In genomic region chr20:32585519-32586127, GRCh38 we compare ENCODE assay signal across 1 cellular context.
A peak's percentile ranks its signal among the peaks of the same experiment; 100 is the strongest.
TF ChIP-seq lines count a peak whose summit lies in the region.

No MANE protein-coding gene starts in this region.

TF ChIP-seq in HepG2, 621 proteins besides CTCF, POLR2A, EP300 and RAD21 (continued from another document and continues in another):
- TF ChIP-seq ZBTB33 (CRISPR knock-in tag; IDR thresholded peaks at IDR 0.05), result no peak
- no peak for TF ChIP-seq IRF1 (CRISPR knock-in tag; IDR thresholded peaks at IDR 0.05; ENCODE audit: low read depth)
- TF ChIP-seq YY1 (IDR thresholded peaks at IDR 0.05; ENCODE audit: insufficient read depth, insufficient replicate concordance, low read depth, low read length), result no peak
- 0 out of 2 replicates have a peak, but pooled peaks have one; percentile 41 for TF ChIP-seq TBX2 (CRISPR knock-in tag; IDR thresholded peaks at IDR 0.05; ENCODE audit: borderline replicate concordance)
- TF ChIP-seq SIN3A (IDR thresholded peaks at IDR 0.05; ENCODE audit: borderline replicate concordance, low read depth, low read length), result no peak
- no peak for TF ChIP-seq TIGD3 (CRISPR knock-in tag; IDR thresholded peaks at IDR 0.05; ENCODE audit: borderline replicate concordance)
- no peak for TF ChIP-seq ZNF530 (CRISPR knock-in tag; IDR thresholded peaks at IDR 0.05; ENCODE audit: low read depth)
- TF ChIP-seq ETS1 (CRISPR knock-in tag; IDR thresholded peaks at IDR 0.05), result no peak
- TF ChIP-seq ZBTB38 (CRISPR knock-in tag; IDR thresholded peaks at IDR 0.05), result no peak
- TF ChIP-seq TCF7L2 (IDR thresholded peaks at IDR 0.05; ENCODE audit: low read depth, low read length), result no peak
- TF ChIP-seq MIXL1 (CRISPR knock-in tag; IDR thresholded peaks at IDR 0.05), result no peak
- no peak for TF ChIP-seq ZKSCAN8 (CRISPR knock-in tag; IDR thresholded peaks at IDR 0.05; ENCODE audit: borderline replicate concordance)
- TF ChIP-seq ZNF329 (CRISPR knock-in tag; IDR thresholded peaks at IDR 0.05; ENCODE audit: low read depth), result no peak
- no peak for TF ChIP-seq FOXJ3 (CRISPR knock-in tag; IDR thresholded peaks at IDR 0.05; ENCODE audit: borderline replicate concordance)
- no peak for TF ChIP-seq MYNN (CRISPR knock-in tag; IDR thresholded peaks at IDR 0.05; ENCODE audit: low read depth)
- TF ChIP-seq ZNF670 (CRISPR knock-in tag; IDR thresholded peaks at IDR 0.05; ENCODE audit: borderline replicate concordance), result no peak
- 0 out of 2 replicates have a peak, but pooled peaks have one; percentile 61 for TF ChIP-seq ZNF766 (CRISPR knock-in tag; IDR thresholded peaks at IDR 0.05; ENCODE audit: borderline replicate concordance)
- no peak for TF ChIP-seq SKI (IDR thresholded peaks at IDR 0.05; ENCODE audit: partially characterized antibody)
- TF ChIP-seq SIX4 (CRISPR knock-in tag; IDR thresholded peaks at IDR 0.05), result no peak
- TF ChIP-seq ZNF501 (CRISPR knock-in tag; IDR thresholded peaks at IDR 0.05), result no peak
- no peak for TF ChIP-seq ZBTB42 (CRISPR knock-in tag; IDR thresholded peaks at IDR 0.05)
- TF ChIP-seq AKNA (CRISPR knock-in tag; IDR thresholded peaks at IDR 0.05; ENCODE audit: borderline replicate concordance), result no peak
- TF ChIP-seq ZNF850 (CRISPR knock-in tag; conservative IDR thresholded peaks at IDR 0.05), result no peak
- no peak for TF ChIP-seq SMAD9 (CRISPR knock-in tag; IDR thresholded peaks at IDR 0.05)
- TF ChIP-seq PCBP1 (IDR thresholded peaks at IDR 0.05; ENCODE audit: borderline replicate concordance, low read depth, low read length), result peak; percentile 72; the same call in 1 of the 2 replicates
- TF ChIP-seq ZNF160 (CRISPR knock-in tag; IDR thresholded peaks at IDR 0.05), result no peak
- no peak for TF ChIP-seq MYPOP (CRISPR knock-in tag; IDR thresholded peaks at IDR 0.05)
- TF ChIP-seq RORA (CRISPR knock-in tag; IDR thresholded peaks at IDR 0.05), result no peak
- TF ChIP-seq TFDP1 (CRISPR knock-in tag; IDR thresholded peaks at IDR 0.05; ENCODE audit: borderline replicate concordance), result no peak
- TF ChIP-seq CC2D1A (CRISPR knock-in tag; IDR thresholded peaks at IDR 0.05), result no peak
- TF ChIP-seq MEIS2 (CRISPR knock-in tag; IDR thresholded peaks at IDR 0.05), result 0 out of 2 replicates have a peak, but pooled peaks have one; percentile 22
- no peak for TF ChIP-seq ZNF253 (CRISPR knock-in tag; IDR thresholded peaks at IDR 0.05; ENCODE audit: borderline replicate concordance)
- no peak for TF ChIP-seq FOXP1 (IDR thresholded peaks at IDR 0.05)
- TF ChIP-seq FOXP1 (CRISPR knock-in tag; IDR thresholded peaks at IDR 0.05), result no peak
- TF ChIP-seq MED1 (CRISPR knock-in tag; IDR thresholded peaks at IDR 0.05), result 0 out of 2 replicates have a peak, but pooled peaks have one; percentile 27
- TF ChIP-seq ZNF225 (CRISPR knock-in tag; IDR thresholded peaks at IDR 0.05), result no peak; the same call in 1 of the 2 replicates
- no peak for TF ChIP-seq NKX3-1 (CRISPR knock-in tag; IDR thresholded peaks at IDR 0.05)
- no peak for TF ChIP-seq ZNF143 (CRISPR knock-in tag; IDR thresholded peaks at IDR 0.05)
- no peak for TF ChIP-seq AHR (CRISPR knock-in tag; IDR thresholded peaks at IDR 0.05)
- TF ChIP-seq EZH2 (conservative IDR thresholded peaks at IDR 0.05; ENCODE audit: low read depth, low read length), result peak; percentile 70; the same call in 1 of the 2 replicates
- TF ChIP-seq ZFY (CRISPR knock-in tag; IDR thresholded peaks at IDR 0.05), result no peak
- no peak for TF ChIP-seq KAT7 (CRISPR knock-in tag; IDR thresholded peaks at IDR 0.05; ENCODE audit: borderline replicate concordance)
- no peak for TF ChIP-seq HIVEP1 (CRISPR knock-in tag; IDR thresholded peaks at IDR 0.05)
- TF ChIP-seq ZNF782 (CRISPR knock-in tag; IDR thresholded peaks at IDR 0.05; ENCODE audit: borderline replicate concordance), result no peak
- TF ChIP-seq ARNT (IDR thresholded peaks at IDR 0.05), result no peak
- no peak for TF ChIP-seq ZNF75D (CRISPR knock-in tag; IDR thresholded peaks at IDR 0.05; ENCODE audit: borderline replicate concordance)
- TF ChIP-seq POLR2AphosphoS2 (IDR thresholded peaks at IDR 0.05; ENCODE audit: low read depth, low read length), result no peak
- no peak for TF ChIP-seq ZMYM2 (CRISPR knock-in tag; IDR thresholded peaks at IDR 0.05)
- TF ChIP-seq ZKSCAN1 (IDR thresholded peaks at IDR 0.05; ENCODE audit: low read length), result no peak
- TF ChIP-seq MAZ (IDR thresholded peaks at IDR 0.05; ENCODE audit: borderline replicate concordance, low read depth, low read length), result no peak
- TF ChIP-seq MAZ (CRISPR knock-in tag; IDR thresholded peaks at IDR 0.05; ENCODE audit: low read depth), result no peak
- TF ChIP-seq RARA (CRISPR knock-in tag; IDR thresholded peaks at IDR 0.05), result no peak
- TF ChIP-seq GMEB2 (CRISPR knock-in tag; IDR thresholded peaks at IDR 0.05; ENCODE audit: low read depth), result no peak
- TF ChIP-seq ARID2 (CRISPR knock-in tag; IDR thresholded peaks at IDR 0.05; ENCODE audit: borderline replicate concordance), result no peak
- no peak; the same call in 1 of the 2 replicates for TF ChIP-seq ZNF567 (CRISPR knock-in tag; IDR thresholded peaks at IDR 0.05; ENCODE audit: borderline replicate concordance)
- TF ChIP-seq ZNF574 (CRISPR knock-in tag; IDR thresholded peaks at IDR 0.05), result no peak
- no peak for TF ChIP-seq ZNF235 (CRISPR knock-in tag; IDR thresholded peaks at IDR 0.05; ENCODE audit: borderline replicate concordance)
- 0 out of 2 replicates have a peak, but pooled peaks have one; percentile 18 for TF ChIP-seq BRD4 (CRISPR knock-in tag; IDR thresholded peaks at IDR 0.05)
- TF ChIP-seq ZNF296 (CRISPR knock-in tag; conservative IDR thresholded peaks at IDR 0.05), result no peak
